In the genomic region with DNA sequence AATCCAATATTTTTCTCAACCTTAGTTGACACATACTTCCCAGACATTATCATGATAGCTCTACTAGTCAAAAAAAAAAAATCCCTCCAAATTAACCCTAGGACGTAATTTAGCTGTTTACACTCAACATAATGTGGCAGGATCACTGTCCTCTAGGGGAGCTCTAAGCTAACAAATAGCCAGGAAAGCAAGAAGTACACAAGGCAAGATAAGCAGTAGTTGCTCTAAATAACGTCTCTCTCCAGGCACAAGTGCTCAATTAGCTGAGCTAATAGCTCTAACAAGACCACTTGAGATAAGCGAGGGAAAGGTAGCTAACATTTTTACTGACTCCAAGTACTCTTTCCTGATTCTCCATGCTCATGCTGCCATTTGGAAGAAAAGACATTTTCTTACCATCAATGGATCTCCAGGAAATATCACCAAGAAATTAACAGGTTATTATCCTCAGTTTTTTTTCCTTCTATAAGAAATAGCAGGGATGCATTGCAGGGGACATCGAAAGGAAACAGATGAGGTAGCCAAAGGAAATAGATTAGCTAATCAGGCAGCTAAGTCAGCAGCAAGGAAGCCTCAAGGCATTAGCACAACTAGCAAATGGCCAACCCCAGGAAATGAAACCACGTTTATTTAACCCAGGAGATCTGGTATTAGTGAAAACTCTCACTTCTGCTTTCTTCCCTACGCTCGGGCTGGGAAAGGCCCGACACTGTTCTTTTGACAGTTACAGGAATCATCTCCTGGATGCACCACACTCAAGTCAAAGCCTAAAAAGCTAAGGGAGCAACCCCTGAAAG, we compare ENCODE assay signal across 9 cellular contexts.
A peak's percentile ranks its signal among the peaks of the same experiment; 100 is the strongest.
DNase-seq lines count a peak whose midpoint lies in the region; ATAC-seq and TF ChIP-seq lines count a peak whose summit lies in the region.
"Had no signal": no experiment of that assay in that cellular context is flagged by ENCODE, and none has a peak within 500 bp of the region (broad histone marks: within the 10 kb centered on the region; RNA-seq: fewer than 3 reads in every experiment).

No MANE protein-coding gene starts in this region.

- WGBS in prostate gland = 60% methylated on average over 8 of the region's 8 CpGs
- WGBS in psoas muscle, 3 donors = 49 to 54% (median 52%) methylated on average over 8 of the region's 8 CpGs

- POLR2A ChIA-PET in GM10248 (lab: Yijun Ruan, JAX) = no interaction called here

- H3K36me3 ChIP-seq in RWPE2 (ENCODE audit: low read depth) (no peaks in the 10 kb centered on the region), lower lobe of right lung (no peaks in the 10 kb centered on the region), prostate gland (no peaks in the 10 kb centered on the region), psoas muscle (ENCODE audit: insufficient read depth in 1 of 2, low read depth in 1 of 2) (no peaks in the 10 kb centered on the region)

- H3K4me1 ChIP-seq in RWPE2 (ENCODE audit: insufficient read depth, poor library complexity, severe bottlenecking) (no peaks in the 10 kb centered on the region), lower lobe of right lung (no peaks in the 10 kb centered on the region), prostate gland (replicated peaks) (no peaks in the 10 kb centered on the region), psoas muscle (no peaks in the 10 kb centered on the region)

- CTCF ChIA-PET in GM10248 (lab: Yijun Ruan, JAX) = no interaction called here

- no peak for DNase-seq in GM10248 (ENCODE audit: extremely low spot score)
- no peak for DNase-seq in RWPE2 (ENCODE audit: low spot score)
- no peak for DNase-seq in lower lobe of right lung
- no peak for DNase-seq in prostate gland (ENCODE audit: low spot score)
- no peak for DNase-seq in psoas muscle
- no peak for DNase-seq in nucleus accumbens (lab: John Stamatoyannopoulos, UW)
- DNase-seq: activated CD4-positive, alpha-beta memory T cell treated with anti-CD3 and anti-CD28 coated beads, Interleukin-2, amount 10 ng/mL, durations not matched to agents 7 days and 5 days had no signal

- H3K9me3 ChIP-seq in RWPE2 (ENCODE audit: severe bottlenecking) = no peaks in the 10 kb centered on the region
- no peaks in the 10 kb centered on the region for H3K9me3 ChIP-seq in lower lobe of right lung
- no peaks in the 10 kb centered on the region for H3K9me3 ChIP-seq in prostate gland
- no peaks in the 10 kb centered on the region for H3K9me3 ChIP-seq in psoas muscle

- no peak overlapping the region for H3K27ac ChIP-seq in RWPE2 (ENCODE audit: poor library complexity, severe bottlenecking)
- H3K27ac ChIP-seq in lower lobe of right lung = no peak overlapping the region
- no peak overlapping the region for H3K27ac ChIP-seq in prostate gland
- no peak overlapping the region for H3K27ac ChIP-seq in psoas muscle

- no peak for TF ChIP-seq POLR2A in prostate gland (IDR thresholded peaks at IDR 0.05)

- no peak overlapping the region for H3K4me3 ChIP-seq in RWPE2 (ENCODE audit: severe bottlenecking)
- no peak overlapping the region for H3K4me3 ChIP-seq in lower lobe of right lung
- H3K4me3 ChIP-seq in prostate gland = no peak overlapping the region
- H3K4me3 ChIP-seq in psoas muscle = no peak overlapping the region

- ATAC-seq in HG02973 (IDR thresholded peaks at IDR 0.05; ENCODE audit: unreplicated experiment) = peak; percentile 55
- no peak for ATAC-seq in RWPE2 (ENCODE audit: low read depth)
- peak in 1 of 2 donors; percentile 29 for ATAC-seq in lower lobe of right lung
- ATAC-seq in psoas muscle = no peak
- ATAC-seq in GM19035 (IDR thresholded peaks at IDR 0.05; ENCODE audit: unreplicated experiment) = no peak

- intact Hi-C loops in lower lobe of right lung (cut with DNase I) (no loop called here), prostate gland (cut with DNase I) (no loop called here), psoas muscle (cut with DNase I) (no loop called here)

- H3K27me3 ChIP-seq in RWPE2 (ENCODE audit: insufficient read depth, poor library complexity, severe bottlenecking) = no peaks in the 10 kb centered on the region
- H3K27me3 ChIP-seq in lower lobe of right lung (ENCODE audit: low read depth) = no peaks in the 10 kb centered on the region
- H3K27me3 ChIP-seq in prostate gland (replicated peaks; ENCODE audit: insufficient read depth) = no peaks in the 10 kb centered on the region
- H3K27me3 ChIP-seq in psoas muscle (ENCODE audit: insufficient read depth in 3 of 3, low read length in 2 of 3) = no peaks in the 10 kb centered on the region

- TF ChIP-seq CTCF in GM10248 (IDR thresholded peaks at IDR 0.05; ENCODE audit: control extremely low read depth, extremely low read depth, low read depth, missing control alignments) (peak; percentile 8), RWPE2 (IDR thresholded peaks at IDR 0.05; ENCODE audit: poor library complexity, severe bottlenecking) (peak; percentile 47), lower lobe of right lung (IDR thresholded peaks at IDR 0.05) (peak; percentile 23), prostate gland (IDR thresholded peaks at IDR 0.05) (no peak), psoas muscle (IDR thresholded peaks at IDR 0.05) (no peak)

Comparison
In these comparisons a context has a peak if more than half of its experiments do, and no peak if none do; other contexts are left out.
1. CTCF ChIP-seq: peak in GM10248 (single experiment), RWPE2 (single experiment) and lower lobe of right lung (single experiment); none in prostate gland (0 of 4) and psoas muscle (single experiment).